In genomic region chr2:240726876-240727275, GRCh38 we compare ENCODE assay signal across 32 cellular contexts. TPM values are rescaled to one million over a fixed set of nuclear protein-coding genes. Genes with fewer than 3 reads are reported as not detected.
"Had no signal": no experiment of that assay in that cellular context is flagged by ENCODE, and none has a peak within 500 bp of the region (broad histone marks: within the 10 kb centered on the region; RNA-seq: fewer than 3 reads in every experiment).

No MANE protein-coding gene starts in this region.

- H3K36me3 Mint-ChIP-seq: activated CD4-positive, alpha-beta memory T cell treated with anti-CD3 and anti-CD28 coated beads for 36 hours; activated CD8-positive, alpha-beta memory T cell treated with anti-CD3 and anti-CD28 coated beads, Interleukin-2, amount 10 ng/mL, durations not matched to agents 7 days and 5 days; activated naive CD4-positive, alpha-beta T cell treated with anti-CD3 and anti-CD28 coated beads, Interleukin-2, amount 10 ng/mL, durations not matched to agents 7 days and 5 days; activated naive CD8-positive, alpha-beta T cell had no signal

- DNase-seq: activated CD4-positive, alpha-beta memory T cell treated with anti-CD3 and anti-CD28 coated beads for 36 hours; activated CD4-positive, alpha-beta T cell treated with anti-CD3 and anti-CD28 coated beads for 36 hours; activated CD4-positive, alpha-beta T cell treated with anti-CD3 and anti-CD28 coated beads, Interleukin-2, amount 10 ng/mL, durations not matched to agents 24 days and 14 days; activated CD4-positive, CD25-positive, alpha-beta regulatory T cell; activated CD4-positive, CD25-positive, alpha-beta regulatory T cell treated with anti-CD3 and anti-CD28 coated beads, Interleukin-2, amount 50 U/mL, for 72 hours; activated CD8-positive, alpha-beta memory T cell treated with anti-CD3 and anti-CD28 coated beads, Interleukin-2, amount 10 ng/mL, durations not matched to agents 7 days and 5 days; activated CD8-positive, alpha-beta memory T cell treated with anti-CD3 and anti-CD28 coated beads, Interleukin-2, amount 50 U/mL, for 4 hours; activated CD8-positive, alpha-beta T cell treated with anti-CD3 and anti-CD28 coated beads, Interleukin-2, amount 10 ng/mL, durations not matched to agents 7 days and 5 days; activated effector memory CD4-positive, alpha-beta T cell treated with anti-CD3 and anti-CD28 coated beads, Interleukin-2, amount 50 U/mL, for 16 hours; activated naive CD4-positive, alpha-beta T cell treated with anti-CD3 and anti-CD28 coated beads, Interleukin-2, amount 10 ng/mL, durations not matched to agents 7 days and 5 days; activated T-cell treated with anti-CD3 and anti-CD28 coated beads, Interleukin-2, amount 50 U/mL, for 1 hour; activated T-cell treated with anti-CD3 and anti-CD28 coated beads, Interleukin-2, amount 50 U/mL, for 48 hours; amniotic stem cell; anterior cingulate cortex; cortex of kidney; dermis blood vessel endothelial cell; effector CD4-positive, alpha-beta T cell; effector memory CD8-positive, alpha-beta T cell; erythroblast; foreskin keratinocyte; gastrocnemius medialis; T-helper 1 cell; T-helper 17 cell; T1000 had no signal

- ATAC-seq: activated CD4-positive, alpha-beta T cell treated with anti-CD3 and anti-CD28 coated beads for 36 hours; activated CD8-positive, alpha-beta memory T cell treated with anti-CD3 and anti-CD28 coated beads, Interleukin-2, amount 10 ng/mL, durations not matched to agents 7 days and 5 days; activated CD8-positive, alpha-beta T cell treated with anti-CD3 and anti-CD28 coated beads, Interleukin-2, amount 10 ng/mL, durations not matched to agents 7 days and 5 days; effector memory CD8-positive, alpha-beta T cell; foreskin keratinocyte; gastrocnemius medialis; T-helper 17 cell had no signal

- H3K4me1 ChIP-seq: esophagus muscularis mucosa, foreskin keratinocyte, gastrocnemius medialis had no signal

- H3K9me3 Mint-ChIP-seq: activated CD4-positive, alpha-beta memory T cell treated with anti-CD3 and anti-CD28 coated beads for 36 hours; activated CD4-positive, alpha-beta T cell treated with anti-CD3 and anti-CD28 coated beads, Interleukin-2, amount 10 ng/mL, durations not matched to agents 24 days and 14 days; activated naive CD4-positive, alpha-beta T cell treated with anti-CD3 and anti-CD28 coated beads, Interleukin-2, amount 10 ng/mL, durations not matched to agents 7 days and 5 days; activated T-helper 1 cell treated with anti-CD3 and anti-CD28 coated beads, Interleukin-12 subunit alpha, Interleukin-12 subunit beta, Interleukin-2, Interleukin-4 antibody, amounts not matched to agents 30 ng/mL and 10 ng/mL and 1 ng/mL, durations not matched to agents 14 hours and 24 hours and 36 hours; activated T-helper 2 cell treated with anti-CD3 and anti-CD28 coated beads, Interferon-gamma antibody, Interleukin-2, Interleukin-4, amounts not matched to agents 10 μg/mL and 5 μg/mL and 100 μg/mL, durations not matched to agents 14 hours and 24 hours and 36 hours; effector memory CD8-positive, alpha-beta T cell; T-helper 2 cell treated with Interferon-gamma antibody and Interleukin-4, amounts not matched to agents 5 μg/mL and 100 μg/mL, for 36 hours had no signal

- H3K27me3 Mint-ChIP-seq: activated CD4-positive, alpha-beta memory T cell treated with anti-CD3 and anti-CD28 coated beads for 36 hours; activated CD4-positive, alpha-beta T cell treated with anti-CD3 and anti-CD28 coated beads for 36 hours; activated CD4-positive, alpha-beta T cell treated with anti-CD3 and anti-CD28 coated beads, Interleukin-2, amount 10 ng/mL, durations not matched to agents 24 days and 14 days; activated CD8-positive, alpha-beta memory T cell treated with anti-CD3 and anti-CD28 coated beads, Interleukin-2, amount 10 ng/mL, durations not matched to agents 7 days and 5 days; activated naive CD8-positive, alpha-beta T cell had no signal

- H3K27ac ChIP-seq: esophagus muscularis mucosa, foreskin keratinocyte, gastrocnemius medialis had no signal

- H3K4me3 Mint-ChIP-seq: activated CD4-positive, alpha-beta memory T cell treated with anti-CD3 and anti-CD28 coated beads for 36 hours; activated CD4-positive, alpha-beta T cell treated with anti-CD3 and anti-CD28 coated beads for 36 hours; activated CD4-positive, alpha-beta T cell treated with anti-CD3 and anti-CD28 coated beads, Interleukin-2, amount 10 ng/mL, durations not matched to agents 24 days and 14 days; activated CD8-positive, alpha-beta memory T cell treated with anti-CD3 and anti-CD28 coated beads, Interleukin-2, amount 10 ng/mL, durations not matched to agents 7 days and 5 days; activated CD8-positive, alpha-beta T cell treated with anti-CD3 and anti-CD28 coated beads, Interleukin-2, amount 10 ng/mL, durations not matched to agents 7 days and 5 days; activated naive CD4-positive, alpha-beta T cell treated with anti-CD3 and anti-CD28 coated beads, Interleukin-2, amount 10 ng/mL, durations not matched to agents 7 days and 5 days; activated naive CD8-positive, alpha-beta T cell; activated T-helper 1 cell treated with anti-CD3 and anti-CD28 coated beads, Interleukin-12 subunit alpha, Interleukin-12 subunit beta, Interleukin-2, Interleukin-4 antibody, amounts not matched to agents 30 ng/mL and 10 ng/mL and 1 ng/mL, durations not matched to agents 14 hours and 24 hours and 36 hours; effector memory CD8-positive, alpha-beta T cell; T-helper 17 cell; T-helper 2 cell treated with Interferon-gamma antibody and Interleukin-4, amounts not matched to agents 5 μg/mL and 100 μg/mL, for 36 hours had no signal

- H3K27ac Mint-ChIP-seq: activated CD4-positive, alpha-beta memory T cell treated with anti-CD3 and anti-CD28 coated beads for 36 hours; activated CD4-positive, alpha-beta T cell treated with anti-CD3 and anti-CD28 coated beads for 36 hours; activated CD4-positive, alpha-beta T cell treated with anti-CD3 and anti-CD28 coated beads, Interleukin-2, amount 10 ng/mL, durations not matched to agents 24 days and 14 days; activated CD8-positive, alpha-beta memory T cell treated with anti-CD3 and anti-CD28 coated beads, Interleukin-2, amount 10 ng/mL, durations not matched to agents 7 days and 5 days; activated CD8-positive, alpha-beta T cell treated with anti-CD3 and anti-CD28 coated beads, Interleukin-2, amount 10 ng/mL, durations not matched to agents 7 days and 5 days; activated naive CD4-positive, alpha-beta T cell treated with anti-CD3 and anti-CD28 coated beads, Interleukin-2, amount 10 ng/mL, durations not matched to agents 7 days and 5 days; activated naive CD8-positive, alpha-beta T cell; activated T-helper 1 cell treated with anti-CD3 and anti-CD28 coated beads, Interleukin-12 subunit alpha, Interleukin-12 subunit beta, Interleukin-2, Interleukin-4 antibody, amounts not matched to agents 30 ng/mL and 10 ng/mL and 1 ng/mL, durations not matched to agents 14 hours and 24 hours and 36 hours; activated T-helper 2 cell treated with anti-CD3 and anti-CD28 coated beads, Interferon-gamma antibody, Interleukin-2, Interleukin-4, amounts not matched to agents 10 μg/mL and 5 μg/mL and 100 μg/mL, durations not matched to agents 14 hours and 24 hours and 36 hours; effector memory CD8-positive, alpha-beta T cell; T-helper 17 cell; T-helper 2 cell treated with Interferon-gamma antibody and Interleukin-4, amounts not matched to agents 5 μg/mL and 100 μg/mL, for 36 hours had no signal

- H3K4me3 ChIP-seq: esophagus muscularis mucosa, gastrocnemius medialis had no signal

- H3K36me3 ChIP-seq: esophagus muscularis mucosa, gastrocnemius medialis had no signal

- H3K9me3 ChIP-seq: esophagus muscularis mucosa, gastrocnemius medialis had no signal

- H3K4me1 Mint-ChIP-seq: activated CD4-positive, alpha-beta T cell treated with anti-CD3 and anti-CD28 coated beads for 36 hours; activated CD4-positive, alpha-beta T cell treated with anti-CD3 and anti-CD28 coated beads, Interleukin-2, amount 10 ng/mL, durations not matched to agents 24 days and 14 days; activated CD8-positive, alpha-beta memory T cell treated with anti-CD3 and anti-CD28 coated beads, Interleukin-2, amount 10 ng/mL, durations not matched to agents 7 days and 5 days; activated naive CD4-positive, alpha-beta T cell treated with anti-CD3 and anti-CD28 coated beads, Interleukin-2, amount 10 ng/mL, durations not matched to agents 7 days and 5 days had no signal

RNA-seq across cellular contexts. Expression of gene AQP12A, which starts 35.2 kb away (rescaled TPM):
- total RNA-seq: activated CD4-positive, alpha-beta memory T cell treated with anti-CD3 and anti-CD28 coated beads for 36 hours; activated CD4-positive, alpha-beta T cell treated with anti-CD3 and anti-CD28 coated beads for 36 hours; activated CD4-positive, alpha-beta T cell treated with anti-CD3 and anti-CD28 coated beads, Interleukin-2, amount 10 ng/mL, durations not matched to agents 24 days and 14 days; activated CD8-positive, alpha-beta memory T cell treated with anti-CD3 and anti-CD28 coated beads for 36 hours; activated CD8-positive, alpha-beta memory T cell treated with anti-CD3 and anti-CD28 coated beads, Interleukin-2, amount 10 ng/mL, durations not matched to agents 7 days and 5 days; activated CD8-positive, alpha-beta T cell treated with anti-CD3 and anti-CD28 coated beads, Interleukin-2, amount 10 ng/mL, durations not matched to agents 7 days and 5 days; activated T-helper 1 cell treated with anti-CD3 and anti-CD28 coated beads, Interleukin-12 subunit alpha, Interleukin-12 subunit beta, Interleukin-2, Interleukin-4 antibody, amounts not matched to agents 30 ng/mL and 10 ng/mL and 1 ng/mL, durations not matched to agents 14 hours and 24 hours and 36 hours; activated T-helper 2 cell treated with anti-CD3 and anti-CD28 coated beads, Interferon-gamma antibody, Interleukin-2, Interleukin-4, amounts not matched to agents 10 μg/mL and 5 μg/mL and 100 μg/mL, durations not matched to agents 14 hours and 24 hours and 36 hours; astrocyte; chondrocyte; dermis blood vessel endothelial cell; esophagus muscularis mucosa; foreskin keratinocyte; gastrocnemius medialis; T-helper 17 cell had no signal
- polyA plus RNA-seq: foreskin keratinocyte had no signal

RNA-seq across cellular contexts. Expression of gene AQP12B, which starts 44.2 kb away (rescaled TPM):
- total RNA-seq: activated CD4-positive, alpha-beta memory T cell treated with anti-CD3 and anti-CD28 coated beads for 36 hours; activated CD4-positive, alpha-beta T cell treated with anti-CD3 and anti-CD28 coated beads for 36 hours; activated CD4-positive, alpha-beta T cell treated with anti-CD3 and anti-CD28 coated beads, Interleukin-2, amount 10 ng/mL, durations not matched to agents 24 days and 14 days; activated CD8-positive, alpha-beta memory T cell treated with anti-CD3 and anti-CD28 coated beads for 36 hours; activated CD8-positive, alpha-beta memory T cell treated with anti-CD3 and anti-CD28 coated beads, Interleukin-2, amount 10 ng/mL, durations not matched to agents 7 days and 5 days; activated CD8-positive, alpha-beta T cell treated with anti-CD3 and anti-CD28 coated beads, Interleukin-2, amount 10 ng/mL, durations not matched to agents 7 days and 5 days; activated T-helper 1 cell treated with anti-CD3 and anti-CD28 coated beads, Interleukin-12 subunit alpha, Interleukin-12 subunit beta, Interleukin-2, Interleukin-4 antibody, amounts not matched to agents 30 ng/mL and 10 ng/mL and 1 ng/mL, durations not matched to agents 14 hours and 24 hours and 36 hours; activated T-helper 2 cell treated with anti-CD3 and anti-CD28 coated beads, Interferon-gamma antibody, Interleukin-2, Interleukin-4, amounts not matched to agents 10 μg/mL and 5 μg/mL and 100 μg/mL, durations not matched to agents 14 hours and 24 hours and 36 hours; astrocyte; chondrocyte; dermis blood vessel endothelial cell; esophagus muscularis mucosa; foreskin keratinocyte; gastrocnemius medialis; T-helper 17 cell had no signal
- polyA plus RNA-seq: foreskin keratinocyte had no signal
